Comparison of ENCODE assay signal across 21 cellular contexts in the genomic region with DNA sequence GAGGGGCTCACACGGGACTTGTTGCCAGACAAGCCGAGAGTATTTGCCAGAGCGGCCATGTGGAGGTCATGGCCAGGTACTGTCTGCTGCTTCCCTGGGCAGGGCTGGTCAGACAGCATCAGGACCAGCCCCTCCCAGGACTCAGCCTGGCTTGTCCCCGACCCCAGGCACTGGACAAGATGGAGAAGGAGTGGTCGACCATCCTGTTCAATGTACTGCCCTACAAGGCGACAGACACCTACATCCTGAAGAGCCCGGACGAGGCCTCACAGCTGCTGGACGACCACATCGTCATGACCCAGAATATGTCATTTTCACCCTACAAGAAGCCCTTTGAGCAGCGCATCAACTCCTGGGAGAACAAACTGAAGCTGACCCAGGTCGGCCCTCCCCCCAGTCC.
"Had no signal": no experiment of that assay in that cellular context is flagged by ENCODE, and none has a peak within 500 bp of the region (broad histone marks: within the 10 kb centered on the region; RNA-seq: fewer than 3 reads in every experiment).

No MANE protein-coding gene starts in this region.

- H3K27ac Mint-ChIP-seq: effector memory CD8-positive, alpha-beta T cell; nephron progenitor cell; stimulated activated memory B cell treated with anti-CD40 and anti-IgM and Interleukin-4, amounts not matched to agents 10 μg/mL and 1 μg/mL and 100 μg/mL, for 72 hours had no signal

- H3K4me1 Mint-ChIP-seq: immature natural killer cell had no signal

- H3K9me3 ChIP-seq: esophagus squamous epithelium, ovary, sigmoid colon, testis, tibial artery, upper lobe of left lung had no signal

- H3K4me3 ChIP-seq: esophagus squamous epithelium, ovary, sigmoid colon, testis, tibial artery, upper lobe of left lung had no signal

- H3K4me1 ChIP-seq: sigmoid colon, testis, tibial artery, upper lobe of left lung had no signal

- H3K4me3 Mint-ChIP-seq: effector memory CD8-positive, alpha-beta T cell; immature natural killer cell; naive thymus-derived CD8-positive, alpha-beta T cell; nephron progenitor cell; stimulated activated memory B cell treated with anti-CD40 and anti-IgM and Interleukin-4, amounts not matched to agents 10 μg/mL and 1 μg/mL and 100 μg/mL, for 72 hours had no signal

- ATAC-seq: effector memory CD8-positive, alpha-beta T cell; naive thymus-derived CD8-positive, alpha-beta T cell; stimulated activated memory B cell treated with anti-CD40 and anti-IgM and Interleukin-4, amounts not matched to agents 10 μg/mL and 1 μg/mL and 100 μg/mL, for 72 hours; stimulated activated naive CD8-positive, alpha-beta T cell treated with anti-CD3 and anti-CD28 coated beads, Interleukin-15, Interleukin-2, amounts not matched to agents 100 U/mL and 50 U/mL, for 24 hours had no signal

- H3K9me3 Mint-ChIP-seq: effector memory CD8-positive, alpha-beta T cell; immature natural killer cell; naive thymus-derived CD8-positive, alpha-beta T cell; nephron progenitor cell; stimulated activated memory B cell treated with anti-CD40 and anti-IgM and Interleukin-4, amounts not matched to agents 10 μg/mL and 1 μg/mL and 100 μg/mL, for 72 hours had no signal

- H3K27me3 ChIP-seq: esophagus squamous epithelium, ovary, sigmoid colon, testis, tibial artery, upper lobe of left lung had no signal

- H3K27ac ChIP-seq: esophagus squamous epithelium, ovary, sigmoid colon, testis, tibial artery, upper lobe of left lung had no signal

- DNase-seq: cortex of kidney; effector memory CD8-positive, alpha-beta T cell; erythroblast; esophagus squamous epithelium; foreskin melanocyte; glutamatergic neuron; hypothalamus; immature natural killer cell; islet precursor cell; nephron progenitor cell; nucleus accumbens; ovary; sigmoid colon; stimulated activated CD4-positive, alpha-beta T cell treated with anti-CD3 and anti-CD28 coated beads, Interleukin-4, amount 100 ng/mL, for 4 hours; stimulated activated naive CD8-positive, alpha-beta T cell treated with anti-CD3 and anti-CD28 coated beads, Interleukin-15, Interleukin-2, amounts not matched to agents 100 U/mL and 50 U/mL, for 24 hours; substantia nigra; testis; tibial artery had no signal

- H3K36me3 ChIP-seq: ovary had no signal

- H3K27me3 Mint-ChIP-seq: effector memory CD8-positive, alpha-beta T cell; naive thymus-derived CD8-positive, alpha-beta T cell; stimulated activated memory B cell treated with anti-CD40 and anti-IgM and Interleukin-4, amounts not matched to agents 10 μg/mL and 1 μg/mL and 100 μg/mL, for 72 hours had no signal
